1 cellular context compared by ENCODE assay signal in the genomic region with DNA sequence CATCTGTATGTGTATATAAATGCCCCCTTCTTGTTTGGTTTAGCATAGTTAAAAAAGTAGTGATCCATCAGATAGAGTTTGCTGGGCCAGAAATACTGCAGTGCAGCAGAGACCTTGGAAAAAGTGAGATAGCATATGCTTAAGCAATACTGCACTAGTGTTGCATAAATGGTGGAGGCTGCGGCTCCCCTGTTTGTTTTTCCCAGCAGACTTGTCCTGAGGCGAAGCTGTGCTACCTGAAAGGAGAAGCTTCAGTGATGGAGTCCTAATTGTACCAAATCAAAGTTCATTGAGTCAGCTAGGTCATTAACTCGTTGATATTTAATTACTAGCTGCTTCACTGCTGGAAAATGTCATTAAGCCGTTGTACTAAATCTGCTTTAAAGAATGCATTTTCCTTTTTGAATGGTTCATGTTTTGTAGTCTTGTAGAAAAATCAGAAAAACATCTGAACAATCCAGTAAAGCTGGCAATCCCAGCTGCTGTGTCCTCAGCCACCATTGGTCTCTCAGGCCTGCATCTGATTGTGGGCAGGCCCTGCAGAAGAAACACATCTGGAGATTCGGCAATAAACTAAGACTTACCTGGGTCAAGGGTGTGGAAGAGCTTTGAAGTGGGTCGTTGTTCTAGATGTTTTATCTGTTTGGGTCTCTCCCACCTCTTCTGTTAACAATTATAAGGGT.
TF ChIP-seq lines count a peak whose summit lies in the region.

No MANE protein-coding gene starts in this region.

TF ChIP-seq in HepG2, 621 proteins besides CTCF, POLR2A, EP300 and RAD21 (continued from another document and continues in another):
- TF ChIP-seq, protein P1, sequence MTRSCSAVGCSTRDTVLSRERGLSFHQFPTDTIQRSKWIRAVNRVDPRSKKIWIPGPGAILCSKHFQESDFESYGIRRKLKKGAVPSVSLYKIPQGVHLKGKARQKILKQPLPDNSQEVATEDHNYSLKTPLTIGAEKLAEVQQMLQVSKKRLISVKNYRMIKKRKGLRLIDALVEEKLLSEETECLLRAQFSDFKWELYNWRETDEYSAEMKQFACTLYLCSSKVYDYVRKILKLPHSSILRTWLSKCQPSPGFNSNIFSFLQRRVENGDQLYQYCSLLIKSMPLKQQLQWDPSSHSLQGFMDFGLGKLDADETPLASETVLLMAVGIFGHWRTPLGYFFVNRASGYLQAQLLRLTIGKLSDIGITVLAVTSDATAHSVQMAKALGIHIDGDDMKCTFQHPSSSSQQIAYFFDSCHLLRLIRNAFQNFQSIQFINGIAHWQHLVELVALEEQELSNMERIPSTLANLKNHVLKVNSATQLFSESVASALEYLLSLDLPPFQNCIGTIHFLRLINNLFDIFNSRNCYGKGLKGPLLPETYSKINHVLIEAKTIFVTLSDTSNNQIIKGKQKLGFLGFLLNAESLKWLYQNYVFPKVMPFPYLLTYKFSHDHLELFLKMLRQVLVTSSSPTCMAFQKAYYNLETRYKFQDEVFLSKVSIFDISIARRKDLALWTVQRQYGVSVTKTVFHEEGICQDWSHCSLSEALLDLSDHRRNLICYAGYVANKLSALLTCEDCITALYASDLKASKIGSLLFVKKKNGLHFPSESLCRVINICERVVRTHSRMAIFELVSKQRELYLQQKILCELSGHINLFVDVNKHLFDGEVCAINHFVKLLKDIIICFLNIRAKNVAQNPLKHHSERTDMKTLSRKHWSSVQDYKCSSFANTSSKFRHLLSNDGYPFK (CRISPR knock-in tag; IDR thresholded peaks at IDR 0.05; ENCODE audit: borderline replicate concordance) = no peak
- TF ChIP-seq ZNF713 (CRISPR knock-in tag; IDR thresholded peaks at IDR 0.05) = no peak
- peak; percentile 42; the same call in 1 of the 2 replicates for TF ChIP-seq BCL6 (CRISPR knock-in tag; IDR thresholded peaks at IDR 0.05)
- no peak for TF ChIP-seq ZZZ3 (CRISPR knock-in tag; IDR thresholded peaks at IDR 0.05; ENCODE audit: borderline replicate concordance)
- TF ChIP-seq, protein P2, sequence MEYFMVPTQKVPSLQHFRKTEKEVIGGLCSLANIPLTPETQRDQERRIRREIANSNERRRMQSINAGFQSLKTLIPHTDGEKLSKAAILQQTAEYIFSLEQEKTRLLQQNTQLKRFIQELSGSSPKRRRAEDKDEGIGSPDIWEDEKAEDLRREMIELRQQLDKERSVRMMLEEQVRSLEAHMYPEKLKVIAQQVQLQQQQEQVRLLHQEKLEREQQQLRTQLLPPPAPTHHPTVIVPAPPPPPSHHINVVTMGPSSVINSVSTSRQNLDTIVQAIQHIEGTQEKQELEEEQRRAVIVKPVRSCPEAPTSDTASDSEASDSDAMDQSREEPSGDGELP (IDR thresholded peaks at IDR 0.05; ENCODE audit: borderline replicate concordance, low read depth) = no peak
- TF ChIP-seq ZNF746 (CRISPR knock-in tag; IDR thresholded peaks at IDR 0.05) = no peak
- TF ChIP-seq, protein P3, sequence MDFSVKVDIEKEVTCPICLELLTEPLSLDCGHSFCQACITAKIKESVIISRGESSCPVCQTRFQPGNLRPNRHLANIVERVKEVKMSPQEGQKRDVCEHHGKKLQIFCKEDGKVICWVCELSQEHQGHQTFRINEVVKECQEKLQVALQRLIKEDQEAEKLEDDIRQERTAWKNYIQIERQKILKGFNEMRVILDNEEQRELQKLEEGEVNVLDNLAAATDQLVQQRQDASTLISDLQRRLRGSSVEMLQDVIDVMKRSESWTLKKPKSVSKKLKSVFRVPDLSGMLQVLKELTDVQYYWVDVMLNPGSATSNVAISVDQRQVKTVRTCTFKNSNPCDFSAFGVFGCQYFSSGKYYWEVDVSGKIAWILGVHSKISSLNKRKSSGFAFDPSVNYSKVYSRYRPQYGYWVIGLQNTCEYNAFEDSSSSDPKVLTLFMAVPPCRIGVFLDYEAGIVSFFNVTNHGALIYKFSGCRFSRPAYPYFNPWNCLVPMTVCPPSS (IDR thresholded peaks at IDR 0.05) = no peak
- no peak for TF ChIP-seq ZNF589 (CRISPR knock-in tag; conservative IDR thresholded peaks at IDR 0.05)
- no peak for TF ChIP-seq RFX1 (IDR thresholded peaks at IDR 0.05)
- TF ChIP-seq SOX5 (CRISPR knock-in tag; IDR thresholded peaks at IDR 0.05; ENCODE audit: borderline replicate concordance) = peak; percentile 38; the same call in 1 of the 2 replicates
- no peak for TF ChIP-seq ZNF101 (CRISPR knock-in tag; IDR thresholded peaks at IDR 0.05; ENCODE audit: borderline replicate concordance, low read depth)
- peak; percentile 49 for TF ChIP-seq FOSL2 (CRISPR knock-in tag; IDR thresholded peaks at IDR 0.05)
- no peak for TF ChIP-seq TGIF2 (CRISPR knock-in tag; IDR thresholded peaks at IDR 0.05)
- TF ChIP-seq RFX3 (CRISPR knock-in tag; IDR thresholded peaks at IDR 0.05) = no peak
- TF ChIP-seq RXRB (CRISPR knock-in tag; IDR thresholded peaks at IDR 0.05; ENCODE audit: borderline replicate concordance) = 0 out of 2 replicates have a peak, but pooled peaks have one; percentile 34
- TF ChIP-seq POLR2AphosphoS5 (IDR thresholded peaks at IDR 0.05; ENCODE audit: low read depth, low read length) = no peak
- TF ChIP-seq ZNF572 (CRISPR knock-in tag; IDR thresholded peaks at IDR 0.05) = no peak
- TF ChIP-seq SMAD3 (CRISPR knock-in tag; IDR thresholded peaks at IDR 0.05) = peak; percentile 25; the same call in 1 of the 2 replicates
- no peak for TF ChIP-seq STAG1 (CRISPR knock-in tag; IDR thresholded peaks at IDR 0.05)
- TF ChIP-seq, protein P4, sequence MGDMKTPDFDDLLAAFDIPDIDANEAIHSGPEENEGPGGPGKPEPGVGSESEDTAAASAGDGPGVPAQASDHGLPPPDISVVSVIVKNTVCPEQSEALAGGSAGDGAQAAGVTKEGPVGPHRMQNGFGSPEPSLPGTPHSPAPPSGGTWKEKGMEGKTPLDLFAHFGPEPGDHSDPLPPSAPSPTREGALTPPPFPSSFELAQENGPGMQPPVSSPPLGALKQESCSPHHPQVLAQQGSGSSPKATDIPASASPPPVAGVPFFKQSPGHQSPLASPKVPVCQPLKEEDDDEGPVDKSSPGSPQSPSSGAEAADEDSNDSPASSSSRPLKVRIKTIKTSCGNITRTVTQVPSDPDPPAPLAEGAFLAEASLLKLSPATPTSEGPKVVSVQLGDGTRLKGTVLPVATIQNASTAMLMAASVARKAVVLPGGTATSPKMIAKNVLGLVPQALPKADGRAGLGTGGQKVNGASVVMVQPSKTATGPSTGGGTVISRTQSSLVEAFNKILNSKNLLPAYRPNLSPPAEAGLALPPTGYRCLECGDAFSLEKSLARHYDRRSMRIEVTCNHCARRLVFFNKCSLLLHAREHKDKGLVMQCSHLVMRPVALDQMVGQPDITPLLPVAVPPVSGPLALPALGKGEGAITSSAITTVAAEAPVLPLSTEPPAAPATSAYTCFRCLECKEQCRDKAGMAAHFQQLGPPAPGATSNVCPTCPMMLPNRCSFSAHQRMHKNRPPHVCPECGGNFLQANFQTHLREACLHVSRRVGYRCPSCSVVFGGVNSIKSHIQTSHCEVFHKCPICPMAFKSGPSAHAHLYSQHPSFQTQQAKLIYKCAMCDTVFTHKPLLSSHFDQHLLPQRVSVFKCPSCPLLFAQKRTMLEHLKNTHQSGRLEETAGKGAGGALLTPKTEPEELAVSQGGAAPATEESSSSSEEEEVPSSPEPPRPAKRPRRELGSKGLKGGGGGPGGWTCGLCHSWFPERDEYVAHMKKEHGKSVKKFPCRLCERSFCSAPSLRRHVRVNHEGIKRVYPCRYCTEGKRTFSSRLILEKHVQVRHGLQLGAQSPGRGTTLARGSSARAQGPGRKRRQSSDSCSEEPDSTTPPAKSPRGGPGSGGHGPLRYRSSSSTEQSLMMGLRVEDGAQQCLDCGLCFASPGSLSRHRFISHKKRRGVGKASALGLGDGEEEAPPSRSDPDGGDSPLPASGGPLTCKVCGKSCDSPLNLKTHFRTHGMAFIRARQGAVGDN (CRISPR knock-in tag; IDR thresholded peaks at IDR 0.05) = no peak
- 0 out of 2 replicates have a peak, but pooled peaks have one; percentile 24 for TF ChIP-seq ZNF263 (CRISPR knock-in tag; IDR thresholded peaks at IDR 0.05)
- TF ChIP-seq, protein P5, sequence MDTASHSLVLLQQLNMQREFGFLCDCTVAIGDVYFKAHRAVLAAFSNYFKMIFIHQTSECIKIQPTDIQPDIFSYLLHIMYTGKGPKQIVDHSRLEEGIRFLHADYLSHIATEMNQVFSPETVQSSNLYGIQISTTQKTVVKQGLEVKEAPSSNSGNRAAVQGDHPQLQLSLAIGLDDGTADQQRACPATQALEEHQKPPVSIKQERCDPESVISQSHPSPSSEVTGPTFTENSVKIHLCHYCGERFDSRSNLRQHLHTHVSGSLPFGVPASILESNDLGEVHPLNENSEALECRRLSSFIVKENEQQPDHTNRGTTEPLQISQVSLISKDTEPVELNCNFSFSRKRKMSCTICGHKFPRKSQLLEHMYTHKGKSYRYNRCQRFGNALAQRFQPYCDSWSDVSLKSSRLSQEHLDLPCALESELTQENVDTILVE (CRISPR knock-in tag; IDR thresholded peaks at IDR 0.05) = no peak
- TF ChIP-seq ZNF879 (CRISPR knock-in tag; IDR thresholded peaks at IDR 0.05) = no peak
- no peak for TF ChIP-seq FOXP1 (IDR thresholded peaks at IDR 0.05)
- TF ChIP-seq FOXP1 (CRISPR knock-in tag; IDR thresholded peaks at IDR 0.05) = no peak
- TF ChIP-seq ZNF12 (CRISPR knock-in tag; IDR thresholded peaks at IDR 0.05) = peak; percentile 65; the same call in 1 of the 2 replicates
- TF ChIP-seq NCOA2 (CRISPR knock-in tag; IDR thresholded peaks at IDR 0.05) = 0 out of 2 replicates have a peak, but pooled peaks have one; percentile 39
- TF ChIP-seq KAT8 (CRISPR knock-in tag; IDR thresholded peaks at IDR 0.05) = peak; percentile 29; the same call in 1 of the 2 replicates
- 0 out of 2 replicates have a peak, but pooled peaks have one; percentile 32 for TF ChIP-seq DNMT3B (CRISPR knock-in tag; conservative IDR thresholded peaks at IDR 0.05)
- TF ChIP-seq, protein P6, sequence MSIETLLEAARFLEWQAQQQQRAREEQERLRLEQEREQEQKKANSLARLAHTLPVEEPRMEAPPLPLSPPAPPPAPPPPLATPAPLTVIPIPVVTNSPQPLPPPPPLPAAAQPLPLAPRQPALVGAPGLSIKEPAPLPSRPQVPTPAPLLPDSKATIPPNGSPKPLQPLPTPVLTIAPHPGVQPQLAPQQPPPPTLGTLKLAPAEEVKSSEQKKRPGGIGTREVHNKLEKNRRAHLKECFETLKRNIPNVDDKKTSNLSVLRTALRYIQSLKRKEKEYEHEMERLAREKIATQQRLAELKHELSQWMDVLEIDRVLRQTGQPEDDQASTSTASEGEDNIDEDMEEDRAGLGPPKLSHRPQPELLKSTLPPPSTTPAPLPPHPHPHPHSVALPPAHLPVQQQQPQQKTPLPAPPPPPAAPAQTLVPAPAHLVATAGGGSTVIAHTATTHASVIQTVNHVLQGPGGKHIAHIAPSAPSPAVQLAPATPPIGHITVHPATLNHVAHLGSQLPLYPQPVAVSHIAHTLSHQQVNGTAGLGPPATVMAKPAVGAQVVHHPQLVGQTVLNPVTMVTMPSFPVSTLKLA (IDR thresholded peaks at IDR 0.05) = no peak
- TF ChIP-seq, protein P7, sequence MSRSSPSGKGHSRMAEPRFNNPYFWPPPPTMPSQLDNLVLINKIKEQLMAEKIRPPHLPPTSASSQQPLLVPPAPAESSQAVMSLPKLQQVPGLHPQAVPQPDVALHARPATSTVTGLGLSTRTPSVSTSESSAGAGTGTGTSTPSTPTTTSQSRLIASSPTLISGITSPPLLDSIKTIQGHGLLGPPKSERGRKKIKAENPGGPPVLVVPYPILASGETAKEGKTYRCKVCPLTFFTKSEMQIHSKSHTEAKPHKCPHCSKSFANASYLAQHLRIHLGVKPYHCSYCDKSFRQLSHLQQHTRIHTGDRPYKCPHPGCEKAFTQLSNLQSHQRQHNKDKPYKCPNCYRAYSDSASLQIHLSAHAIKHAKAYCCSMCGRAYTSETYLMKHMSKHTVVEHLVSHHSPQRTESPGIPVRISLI (CRISPR knock-in tag; IDR thresholded peaks at IDR 0.05; ENCODE audit: borderline replicate concordance) = no peak
- TF ChIP-seq ZMYM3 (CRISPR knock-in tag; IDR thresholded peaks at IDR 0.05) = 0 out of 2 replicates have a peak, but pooled peaks have one; percentile 53
- peak; percentile 77; the same call in 1 of the 2 replicates for TF ChIP-seq ZNF644 (CRISPR knock-in tag; IDR thresholded peaks at IDR 0.05; ENCODE audit: low read depth)
- TF ChIP-seq, protein P8, sequence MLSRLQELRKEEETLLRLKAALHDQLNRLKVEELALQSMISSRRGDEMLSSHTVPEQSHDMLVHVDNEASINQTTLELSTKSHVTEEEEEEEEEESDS (CRISPR knock-in tag; IDR thresholded peaks at IDR 0.05; ENCODE audit: borderline replicate concordance) = no peak
- no peak for TF ChIP-seq ZNF761 (CRISPR knock-in tag; conservative IDR thresholded peaks at IDR 0.05)
- no peak for TF ChIP-seq FIP1L1 (IDR thresholded peaks at IDR 0.05; ENCODE audit: borderline replicate concordance, insufficient read depth, low read depth, low read length)
- no peak for TF ChIP-seq GZF1 (CRISPR knock-in tag; IDR thresholded peaks at IDR 0.05)
- TF ChIP-seq HOXA9 (CRISPR knock-in tag; IDR thresholded peaks at IDR 0.05; ENCODE audit: borderline replicate concordance) = no peak
- TF ChIP-seq, protein P9, sequence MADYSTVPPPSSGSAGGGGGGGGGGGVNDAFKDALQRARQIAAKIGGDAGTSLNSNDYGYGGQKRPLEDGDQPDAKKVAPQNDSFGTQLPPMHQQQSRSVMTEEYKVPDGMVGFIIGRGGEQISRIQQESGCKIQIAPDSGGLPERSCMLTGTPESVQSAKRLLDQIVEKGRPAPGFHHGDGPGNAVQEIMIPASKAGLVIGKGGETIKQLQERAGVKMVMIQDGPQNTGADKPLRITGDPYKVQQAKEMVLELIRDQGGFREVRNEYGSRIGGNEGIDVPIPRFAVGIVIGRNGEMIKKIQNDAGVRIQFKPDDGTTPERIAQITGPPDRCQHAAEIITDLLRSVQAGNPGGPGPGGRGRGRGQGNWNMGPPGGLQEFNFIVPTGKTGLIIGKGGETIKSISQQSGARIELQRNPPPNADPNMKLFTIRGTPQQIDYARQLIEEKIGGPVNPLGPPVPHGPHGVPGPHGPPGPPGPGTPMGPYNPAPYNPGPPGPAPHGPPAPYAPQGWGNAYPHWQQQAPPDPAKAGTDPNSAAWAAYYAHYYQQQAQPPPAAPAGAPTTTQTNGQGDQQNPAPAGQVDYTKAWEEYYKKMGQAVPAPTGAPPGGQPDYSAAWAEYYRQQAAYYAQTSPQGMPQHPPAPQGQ (CRISPR knock-in tag; IDR thresholded peaks at IDR 0.05; ENCODE audit: borderline replicate concordance) = no peak
- no peak for TF ChIP-seq MBNL3 (CRISPR knock-in tag; conservative IDR thresholded peaks at IDR 0.05)
- no peak for TF ChIP-seq HMG20B (CRISPR knock-in tag; conservative IDR thresholded peaks at IDR 0.05)
- no peak for TF ChIP-seq ZNF180 (CRISPR knock-in tag; IDR thresholded peaks at IDR 0.05; ENCODE audit: borderline replicate concordance, low read depth)
- no peak for TF ChIP-seq ZNF839 (CRISPR knock-in tag; IDR thresholded peaks at IDR 0.05; ENCODE audit: borderline replicate concordance)
- TF ChIP-seq NFIC (IDR thresholded peaks at IDR 0.05; ENCODE audit: low read length) = no peak
- TF ChIP-seq ISL2 (CRISPR knock-in tag; IDR thresholded peaks at IDR 0.05) = 0 out of 2 replicates have a peak, but pooled peaks have one; percentile 21
- no peak for TF ChIP-seq U2AF1 (optimal IDR thresholded peaks at IDR 0.05; ENCODE audit: low read depth, low read length)
